16 cellular contexts compared by ENCODE assay signal in the genomic region with DNA sequence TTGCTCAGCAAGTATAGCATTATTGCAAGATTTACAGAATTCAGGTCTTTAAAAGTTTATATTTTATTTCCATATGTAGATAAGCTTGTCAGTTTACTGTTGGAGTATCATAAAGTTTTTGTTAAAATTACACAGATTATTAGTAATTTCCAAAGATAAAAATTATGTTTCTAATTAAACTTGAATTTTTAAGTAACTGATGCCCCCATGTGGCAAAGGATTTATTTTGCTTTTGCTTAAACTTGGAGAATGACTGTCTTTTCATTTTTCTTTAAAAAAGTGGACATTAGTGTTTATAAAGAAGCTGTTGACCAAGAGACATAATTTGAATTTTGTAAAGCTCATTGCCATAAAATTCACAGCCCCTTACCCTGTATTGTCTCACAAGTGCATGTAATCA. TPM values are rescaled to one million over a fixed set of nuclear protein-coding genes. Genes with fewer than 3 reads are reported as not detected.
A peak's percentile ranks its signal among the peaks of the same experiment; 100 is the strongest.
DNase-seq lines count a peak whose midpoint lies in the region; ATAC-seq, FAIRE-seq and TF ChIP-seq lines count a peak whose summit lies in the region.
"Had no signal": no experiment of that assay in that cellular context is flagged by ENCODE, and none has a peak within 500 bp of the region (broad histone marks: within the 10 kb centered on the region; RNA-seq: fewer than 3 reads in every experiment).

No MANE protein-coding gene starts in this region.

- no peaks in the 10 kb centered on the region for H3K4me1 Mint-ChIP-seq in stimulated activated effector memory CD8-positive, alpha-beta T cell treated with anti-CD3 and anti-CD28 coated beads, Interleukin-12 subunit alpha, Interleukin-12 subunit beta, amount 100 ng/mL, for 72 hours

- no peak for TF ChIP-seq EP300 in HepG2 (IDR thresholded peaks at IDR 0.05; ENCODE audit: low read depth in 2 of 2, low read length in 2 of 2)
- no peak for TF ChIP-seq EP300 in HepG2 (CRISPR knock-in tag; IDR thresholded peaks at IDR 0.05; ENCODE audit: borderline replicate concordance)

- H3K27ac Mint-ChIP-seq in stimulated activated effector memory CD8-positive, alpha-beta T cell treated with anti-CD3 and anti-CD28 coated beads, Interleukin-12 subunit alpha, Interleukin-12 subunit beta, amount 100 ng/mL, for 72 hours: no peak overlapping the region

- H3K27ac ChIP-seq in liver (ENCODE audit: low read depth in 1 of 2, low read length in 2 of 2) (no peak overlapping the region), HepG2 (ENCODE audit: extremely low read length, insufficient read depth, low read length) (no peak overlapping the region), Panc1 (ENCODE audit: low read length) (no peak overlapping the region), upper lobe of right lung (no peak overlapping the region)
- H3K27ac ChIP-seq: SK-N-MC, tibial artery had no signal

- DNase-seq in HepG2 (ENCODE audit: low spot score) (no peak), Panc1 (ENCODE audit: low read depth, low spot score) (no peak), fibroblast of peridontal ligament (ENCODE audit: extremely low read depth) (peak; percentile 65), upper lobe of right lung (no peak), AG08395 (ENCODE audit: low spot score) (no peak)
- DNase-seq in stimulated activated effector memory CD8-positive, alpha-beta T cell treated with anti-CD3 and anti-CD28 coated beads, Interleukin-12 subunit alpha, Interleukin-12 subunit beta, amount 100 ng/mL, for 72 hours (ENCODE audit: low spot score in 2 of 2): no peak
- DNase-seq in stimulated activated CD4-positive, alpha-beta T cell treated with anti-CD3 and anti-CD28 coated beads, Interleukin-4, amount 100 ng/mL, for 1 hour: no peak
- DNase-seq: activated CD4-positive, alpha-beta T cell treated with anti-CD3 and anti-CD28 coated beads for 1 hour; activated effector memory CD4-positive, alpha-beta T cell treated with Interleukin-2 at 50 U/mL for 16 hours; NCI-H510A; tibial artery had no signal

- TF ChIP-seq POLR2A in HepG2 (IDR thresholded peaks at IDR 0.05; ENCODE audit: insufficient read depth in 1 of 2, low read depth in 2 of 2, low read length in 2 of 2): no peak

- TF ChIP-seq RAD21 in liver (IDR thresholded peaks at IDR 0.05) (peak; percentile 39 to 40), HepG2 (CRISPR knock-in tag; IDR thresholded peaks at IDR 0.05) (no peak)

- H3K9me3 Mint-ChIP-seq in stimulated activated effector memory CD8-positive, alpha-beta T cell treated with anti-CD3 and anti-CD28 coated beads, Interleukin-12 subunit alpha, Interleukin-12 subunit beta, amount 100 ng/mL, for 72 hours: no peaks in the 10 kb centered on the region
- H3K9me3 Mint-ChIP-seq: CD4-positive, CD25-positive, alpha-beta regulatory T cell had no signal

- no peak overlapping the region for H3K4me2 ChIP-seq in HepG2 (ENCODE audit: low read depth, low read length)

- FAIRE-seq in HepG2 (lab: Jason Lieb, UNC): no peak
- FAIRE-seq: colon had no signal

- no peaks in the 10 kb centered on the region for H3K9me3 ChIP-seq in liver (ENCODE audit: control insufficient read depth in 4 of 4, low read length in 3 of 4)
- H3K9me3 ChIP-seq in HepG2 (ENCODE audit: low read length): no peaks in the 10 kb centered on the region
- no peaks in the 10 kb centered on the region for H3K9me3 ChIP-seq in Panc1 (ENCODE audit: control insufficient read depth, insufficient read depth, low read depth, low read length)
- H3K9me3 ChIP-seq in upper lobe of right lung: no peaks in the 10 kb centered on the region
- H3K9me3 ChIP-seq: tibial artery had no signal

- no peak for ATAC-seq in HepG2
- no peak for ATAC-seq in Panc1
- ATAC-seq in upper lobe of right lung: no peak
- no peak for ATAC-seq in stimulated activated effector memory CD8-positive, alpha-beta T cell treated with anti-CD3 and anti-CD28 coated beads, Interleukin-12 subunit alpha, Interleukin-12 subunit beta, amount 100 ng/mL, for 72 hours

- H3K9ac ChIP-seq in liver (ENCODE audit: low read depth in 1 of 2, low read length in 2 of 2) (no peak overlapping the region), HepG2 (ENCODE audit: insufficient read depth, low read depth, low read length) (no peak overlapping the region)

- no peaks in the 10 kb centered on the region for H3K79me2 ChIP-seq in HepG2 (ENCODE audit: insufficient read depth, low read length)

- H3K27me3 ChIP-seq in liver (ENCODE audit: control insufficient read depth in 4 of 4, insufficient read depth in 4 of 4, low read length in 3 of 4) (no peaks in the 10 kb centered on the region), HepG2 (ENCODE audit: control insufficient read depth in 1 of 2, insufficient read depth in 2 of 2, low read length in 2 of 2) (no peaks in the 10 kb centered on the region), Panc1 (ENCODE audit: control insufficient read depth, insufficient read depth, low read length) (no peaks in the 10 kb centered on the region), upper lobe of right lung (no peaks in the 10 kb centered on the region)
- H3K27me3 ChIP-seq: tibial artery had no signal

- H4K20me1 ChIP-seq in HepG2 (ENCODE audit: insufficient read depth, low read length): no peaks in the 10 kb centered on the region

- H3K4me1 ChIP-seq in liver (ENCODE audit: control insufficient read depth in 4 of 4, insufficient read depth in 4 of 4, low read length in 3 of 4): no peaks in the 10 kb centered on the region
- no peaks in the 10 kb centered on the region for H3K4me1 ChIP-seq in HepG2 (ENCODE audit: insufficient read depth, low read length)
- H3K4me1 ChIP-seq in Panc1 (ENCODE audit: control insufficient read depth, insufficient read depth, low read length): no peaks in the 10 kb centered on the region
- no peaks in the 10 kb centered on the region for H3K4me1 ChIP-seq in upper lobe of right lung

- H3K36me3 ChIP-seq in liver (ENCODE audit: control insufficient read depth in 4 of 4, insufficient read depth in 3 of 4, low read depth in 1 of 4, low read length in 3 of 4): peaks cover 3 to 18% (median 5%) of the 10 kb centered on the region in 4 donors
- H3K36me3 ChIP-seq in HepG2 (replicated peaks in 1 of 2; ENCODE audit: control insufficient read depth in 1 of 2, insufficient read depth in 2 of 2, low read length in 2 of 2): peaks cover 2 to 35% of the 10 kb centered on the region in 2 experiments; a peak in 3 of 5 replicates
- peaks cover 8% of the 10 kb centered on the region for H3K36me3 ChIP-seq in Panc1 (ENCODE audit: control insufficient read depth, insufficient read depth, low read length)
- H3K36me3 ChIP-seq in upper lobe of right lung: peaks cover 26% of the 10 kb centered on the region

- H3K4me3 ChIP-seq in liver (ENCODE audit: low read depth in 1 of 3, low read length in 3 of 3): no peak overlapping the region
- no peak overlapping the region for H3K4me3 ChIP-seq in HepG2 (replicated peaks in 1 of 3; ENCODE audit: insufficient read depth in 1 of 3, low read depth in 2 of 3, low read length in 3 of 3)
- H3K4me3 ChIP-seq in Panc1 (ENCODE audit: low read depth in 2 of 2, low read length in 2 of 2): no peak overlapping the region
- H3K4me3 ChIP-seq in upper lobe of right lung: no peak overlapping the region
- H3K4me3 ChIP-seq: lung, SK-N-MC, tibial artery had no signal

- in situ Hi-C loops in HepG2 (cut with HindIII; ENCODE audit: extremely low pct_ligation_motif_present, low pct_unique_long_range_greater_than_20kb) (no loop called here), Panc1 (cut with HindIII; ENCODE audit: low pct_unique_long_range_greater_than_20kb, low sequenced_read_pairs) (no loop called here)

- BruUV-seq in HepG2 (replicated peaks; lab: Mats Ljungman, UMichigan) (no TSS peak), Panc1 (replicated peaks; lab: Mats Ljungman, UMichigan) (no TSS peak)

- peak; percentile 15 for TF ChIP-seq CTCF in liver (IDR thresholded peaks at IDR 0.05; ENCODE audit: low read depth, low read length, missing input control)
- no peak for TF ChIP-seq CTCF in HepG2 (CRISPR knock-in tag; IDR thresholded peaks at IDR 0.05)
- peak; percentile 27; the same call in 1 of the 2 replicates for TF ChIP-seq CTCF in Panc1 (IDR thresholded peaks at IDR 0.05)
- TF ChIP-seq CTCF in upper lobe of right lung (IDR thresholded peaks at IDR 0.05): peak; percentile 30

- POLR2A ChIA-PET in HepG2 (lab: Yijun Ruan, JAX): no interaction called here
- POLR2A ChIA-PET in Panc1 (lab: Charles Lee): no interaction called here

- CTCF ChIA-PET in HepG2 (lab: Yijun Ruan, JAX; ENCODE audit: low intra/inter-chr PET ratio, low total read pairs): interaction anchor here (1.2 kb wide), 1 partner anchor 141 kb away, joined by 4 read pairs; no protein-coding TSS in a partner anchor
- CTCF ChIA-PET in Panc1 (lab: Charles Lee): interaction anchor here (0.7 kb wide), 1 partner anchor 54 kb away, joined by 3 read pairs; no protein-coding TSS in a partner anchor

- no peak overlapping the region for H3K4me3 Mint-ChIP-seq in stimulated activated effector memory CD8-positive, alpha-beta T cell treated with anti-CD3 and anti-CD28 coated beads, Interleukin-12 subunit alpha, Interleukin-12 subunit beta, amount 100 ng/mL, for 72 hours
- H3K4me3 Mint-ChIP-seq: CD4-positive, CD25-positive, alpha-beta regulatory T cell had no signal

- H2AFZ ChIP-seq in HepG2 (ENCODE audit: low read length): no peak overlapping the region

- intact Hi-C loops in HepG2 (cut with micrococcal nuclease; ENCODE audit: unreplicated experiment): loop anchor here (1.0 kb wide), 1 partner anchor 141 kb away; no protein-coding TSS in a partner anchor
- intact Hi-C loops in Panc1 (cut with micrococcal nuclease; ENCODE audit: unreplicated experiment): no loop called here
- intact Hi-C loops in upper lobe of right lung (cut with DNase I): no loop called here

- peaks cover 87% of the 10 kb centered on the region for H3K36me3 Mint-ChIP-seq in stimulated activated effector memory CD8-positive, alpha-beta T cell treated with anti-CD3 and anti-CD28 coated beads, Interleukin-12 subunit alpha, Interleukin-12 subunit beta, amount 100 ng/mL, for 72 hours

RNA-seq across cellular contexts. Expression of a gene that starts 45.8 kb away (rescaled TPM):
- total RNA-seq in liver (10 to 100 TPM; 31.4 to 51.4 TPM), HepG2 (2016; rRNA removed; fragmentation: Illumina TruSeq; extraction: Trizol) (43.9 and 55.7 TPM in 2 replicates), Panc1 (2021; ENCODE audit: unreplicated experiment) (43.1 TPM), upper lobe of right lung (86.2 TPM)
- polyA plus RNA-seq in liver (10 to 100 TPM; 15.6 to 22.7 TPM), HepG2 (2011; rRNA removed) (13.7 and 14.4 TPM in 2 replicates)
- total RNA-seq in HepG2 (2016; cell fraction: cytosol; rRNA removed; fragmentation: Illumina TruSeq; extraction: Trizol; ENCODE audit: low read depth): 23.5 and 25.2 TPM in 2 replicates
- 35.8 and 56.9 TPM in 2 replicates for total RNA-seq in HepG2 (2016; cell fraction: insoluble cytoplasmic fraction; rRNA removed; fragmentation: Illumina TruSeq; extraction: Trizol)
- total RNA-seq in HepG2 (2016; cell fraction: membrane; rRNA removed; fragmentation: Illumina TruSeq; extraction: Trizol): 13.3 and 14.5 TPM in 2 replicates
- total RNA-seq in HepG2 (2016; cell fraction: nucleus; rRNA removed; fragmentation: Illumina TruSeq; extraction: Trizol): 69.6 and 81.1 TPM in 2 replicates
- 7.5 and 9.8 TPM in 2 replicates for polyA plus RNA-seq in HepG2 (2011; cell fraction: cytosol; rRNA removed)
- polyA plus RNA-seq in HepG2 (2011; cell fraction: nucleus; rRNA removed): 31.0 and 39.2 TPM in 2 replicates
- polyA plus RNA-seq in HepG2 (2012): 23.5 and 23.7 TPM in 2 replicates
- 0.94 TPM in 2 replicates for polyA plus RNA-seq in HepG2 (2016; cell fraction: cytosol; fragmentation: Illumina TruSeq; extraction: Trizol; ENCODE audit: low read depth)
- 18.1 and 22.3 TPM in 2 replicates for polyA plus RNA-seq in HepG2 (2016; cell fraction: insoluble cytoplasmic fraction; fragmentation: Illumina TruSeq; extraction: Trizol; ENCODE audit: low read depth)
- 1.8 and 2.3 TPM in 2 replicates for polyA plus RNA-seq in HepG2 (2016; cell fraction: membrane; fragmentation: Illumina TruSeq; extraction: Trizol; ENCODE audit: low read depth)
- 57.9 and 62.1 TPM in 2 replicates for polyA plus RNA-seq in HepG2 (2016; cell fraction: nucleus; fragmentation: Illumina TruSeq; extraction: Trizol; ENCODE audit: insufficient read depth, low read depth)
- 72.9 and 104 TPM in 2 replicates for polyA minus RNA-seq in HepG2 (2011; rRNA and poly(A)+ RNA removed; ENCODE audit: low replicate concordance)
- polyA minus RNA-seq in HepG2 (2011; cell fraction: cytosol; rRNA and poly(A)+ RNA removed): 53.1 and 57.3 TPM in 2 replicates
- 188 and 199 TPM in 2 replicates for polyA minus RNA-seq in HepG2 (2011; cell fraction: nucleus; rRNA and poly(A)+ RNA removed)
- 9.6 TPM for polyA plus RNA-seq in Panc1 (2012; ENCODE audit: insufficient read length)
